9 cellular contexts compared by ENCODE assay signal in genomic region chr5:157172408-157172807, GRCh38. TPM values are rescaled to one million over a fixed set of nuclear protein-coding genes. Genes with fewer than 3 reads are reported as not detected.
DNase-seq lines count a peak whose midpoint lies in the region; ATAC-seq and TF ChIP-seq lines count a peak whose summit lies in the region.
"Had no signal": no experiment of that assay in that cellular context is flagged by ENCODE, and none has a peak within 500 bp of the region (broad histone marks: within the 10 kb centered on the region; RNA-seq: fewer than 3 reads in every experiment).

No MANE protein-coding gene starts in this region.

- H3K4me2 ChIP-seq in MM.1S (ENCODE audit: low read depth, low read length): peak overlapping the region; percentile 80

- ATAC-seq in heart right ventricle: no peak

- peak overlapping the region; percentile 76 for H2AFZ ChIP-seq in MM.1S (ENCODE audit: low read length)

- no peak for TF ChIP-seq CTCF in right atrium auricular region (IDR thresholded peaks at IDR 0.05)
- no peak for TF ChIP-seq CTCF in heart right ventricle (IDR thresholded peaks at IDR 0.05)
- no peak for TF ChIP-seq CTCF in MM.1S (IDR thresholded peaks at IDR 0.05; ENCODE audit: low read length)
- TF ChIP-seq CTCF in progenitor cell of endocrine pancreas (IDR thresholded peaks at IDR 0.05; ENCODE audit: unreplicated experiment): no peak

- H3K9me3 Mint-ChIP-seq in progenitor cell of endocrine pancreas (ENCODE audit: low read depth): peaks cover 12% of the 10 kb centered on the region
- H3K9me3 Mint-ChIP-seq: neural crest cell had no signal

- H3K4me1 Mint-ChIP-seq in progenitor cell of endocrine pancreas (ENCODE audit: low read depth): no peaks in the 10 kb centered on the region
- H3K4me1 Mint-ChIP-seq: neural crest cell had no signal

- peaks cover 22% of the 10 kb centered on the region for H3F3A ChIP-seq in MM.1S (ENCODE audit: insufficient read depth, low read length)

- no peaks in the 10 kb centered on the region for H3K9me3 ChIP-seq in right atrium auricular region
- H3K9me3 ChIP-seq in heart right ventricle: no peaks in the 10 kb centered on the region
- H3K9me3 ChIP-seq in MM.1S (replicated peaks; ENCODE audit: insufficient read depth, low read length): no peaks in the 10 kb centered on the region

- H3K36me3 ChIP-seq in right atrium auricular region (no peaks in the 10 kb centered on the region), heart right ventricle (no peaks in the 10 kb centered on the region), MM.1S (replicated peaks; ENCODE audit: insufficient read depth, low read length) (no peaks in the 10 kb centered on the region)

- no peaks in the 10 kb centered on the region for H3K27me3 Mint-ChIP-seq in progenitor cell of endocrine pancreas

- DNase-seq in right atrium auricular region (ENCODE audit: low spot score) (peak; percentile 13), heart right ventricle (no peak), MM.1S (peak; percentile 96), progenitor cell of endocrine pancreas (ENCODE audit: low spot score, unreplicated experiment) (no peak), cerebellum (ENCODE audit: low spot score) (no peak), NCI-H1417 treated with DMSO at 0.1 percent for 48 hours (lab: John Stamatoyannopoulos, UW) (no peak)
- DNase-seq in activated effector memory CD4-positive, alpha-beta T cell treated with anti-CD3 and anti-CD28 coated beads, Interleukin-2, amount 50 U/mL, for 16 hours: peak; percentile 95
- DNase-seq in stimulated activated CD8-positive, alpha-beta memory T cell treated with anti-CD3 and anti-CD28 coated beads, Interleukin-15, amount 100 ng/mL, for 24 hours (ENCODE audit: low read depth): peak; percentile 52

- intact Hi-C loops in heart right ventricle (cut with DNase I): no loop called here

- H3K9ac ChIP-seq in MM.1S (ENCODE audit: low read length): peak overlapping the region; percentile 62

- H3K4me1 ChIP-seq in right atrium auricular region (no peaks in the 10 kb centered on the region), heart right ventricle (no peaks in the 10 kb centered on the region), MM.1S (ENCODE audit: low read length) (peaks cover 34% of the 10 kb centered on the region)

- no peaks in the 10 kb centered on the region for H3K36me3 Mint-ChIP-seq in progenitor cell of endocrine pancreas (ENCODE audit: insufficient read depth)

- H3K4me3 Mint-ChIP-seq in progenitor cell of endocrine pancreas (ENCODE audit: low read depth): no peak overlapping the region
- H3K4me3 Mint-ChIP-seq: neural crest cell had no signal

- H3K27ac ChIP-seq in right atrium auricular region: no peak overlapping the region
- H3K27ac ChIP-seq in heart right ventricle: peak overlapping the region in 1 of 10 donors; percentile 12
- H3K27ac ChIP-seq in MM.1S (ENCODE audit: low read length): peak overlapping the region; percentile 90

- H3K27ac Mint-ChIP-seq in progenitor cell of endocrine pancreas: no peak overlapping the region

- no peaks in the 10 kb centered on the region for H3K9me2 ChIP-seq in MM.1S (replicated peaks; ENCODE audit: insufficient read depth, low read length)

- H3K79me2 ChIP-seq in MM.1S (ENCODE audit: low read length): no peaks in the 10 kb centered on the region

- no peak overlapping the region for H3K4me3 ChIP-seq in right atrium auricular region
- no peak overlapping the region for H3K4me3 ChIP-seq in heart right ventricle
- H3K4me3 ChIP-seq in MM.1S (ENCODE audit: low read length): peak overlapping the region; percentile 52

- H3K27me3 ChIP-seq in right atrium auricular region (no peaks in the 10 kb centered on the region), heart right ventricle (peaks cover 0 to 15% (median 4%) of the 10 kb centered on the region in 7 donors), MM.1S (replicated peaks; ENCODE audit: insufficient read depth, low read length) (no peaks in the 10 kb centered on the region)

- no peaks in the 10 kb centered on the region for H4K20me1 ChIP-seq in MM.1S (ENCODE audit: insufficient read depth, low read length)

- 47 to 52% methylated on average over 2 of the region's 2 CpGs for WGBS in heart right ventricle, 2 donors

RNA-seq across cellular contexts. Expression of gene GARIN3, which starts 6.3 kb away (rescaled TPM):
- total RNA-seq in right atrium auricular region (not detected), heart right ventricle (not detected), progenitor cell of endocrine pancreas (not detected in 2 replicates), cerebellum (not detected)
- polyA plus RNA-seq in heart right ventricle: not detected
- total RNA-seq: neural crest cell had no signal

RNA-seq across cellular contexts. Expression of gene ITK, which starts 8.2 kb away (rescaled TPM):
- under 1 TPM; 0.33 to 0.90 TPM for total RNA-seq in right atrium auricular region
- 1 to 10 TPM in 4 of 10 donors, under 1 TPM in 5, not detected in 1; 0.09 to 4.7 (median 0.81) TPM for total RNA-seq in heart right ventricle
- polyA plus RNA-seq in heart right ventricle: under 1 TPM; 0.15 to 0.20 TPM
- not detected in 2 replicates for total RNA-seq in progenitor cell of endocrine pancreas
- 0.09 TPM for total RNA-seq in cerebellum
- total RNA-seq: neural crest cell had no signal

RNA-seq across cellular contexts. Expression of gene MED7, which starts 29.7 kb away (rescaled TPM):
- total RNA-seq in right atrium auricular region (1 to 10 TPM; 6.2 to 6.8 TPM), heart right ventricle (10 to 100 TPM in 2 of 10 donors, 1 to 10 TPM in 8; 7.3 to 11.5 (median 9.3) TPM), progenitor cell of endocrine pancreas (15.6 and 18.2 TPM in 2 replicates), cerebellum (24.2 TPM)
- 1 to 10 TPM; 8.5 to 9.7 TPM for polyA plus RNA-seq in heart right ventricle

Comparison
In these comparisons a context has a peak if more than half of its experiments do, and no peak if none do; other contexts are left out.
1. DNase-seq: peak in right atrium auricular region (single experiment), MM.1S (single experiment), activated effector memory CD4-positive, alpha-beta T cell treated with anti-CD3 and anti-CD28 coated beads, Interleukin-2, amount 50 U/mL, for 16 hours (single experiment) and stimulated activated CD8-positive, alpha-beta memory T cell treated with anti-CD3 and anti-CD28 coated beads, Interleukin-15, amount 100 ng/mL, for 24 hours (single experiment); none in heart right ventricle (0 of 2), progenitor cell of endocrine pancreas (single experiment), cerebellum (single experiment) and NCI-H1417 treated with DMSO at 0.1 percent for 48 hours (single experiment).